In genomic region chr3:192845196-192845855, GRCh38 we compare ENCODE assay signal across 26 cellular contexts.
DNase-seq lines count a peak whose midpoint lies in the region; FAIRE-seq and TF ChIP-seq lines count a peak whose summit lies in the region.
"Had no signal": no experiment of that assay in that cellular context is flagged by ENCODE, and none has a peak within 500 bp of the region (broad histone marks: within the 10 kb centered on the region; RNA-seq: fewer than 3 reads in every experiment).

No MANE protein-coding gene starts in this region.

- peak overlapping the region in 1 of 2 experiments; percentile 35 for H3K18ac ChIP-seq in mesenchymal stem cell (ENCODE audit: low read depth in 1 of 2, low read length in 2 of 2)

- H3K27ac Mint-ChIP-seq in HFFc6, result peak overlapping the region; percentile 52; the same call in 1 of the 2 replicates
- H3K27ac Mint-ChIP-seq in astrocyte (ENCODE audit: unreplicated experiment), result no peak overlapping the region
- H3K27ac Mint-ChIP-seq: activated naive CD4-positive, alpha-beta T cell treated with anti-CD3 and anti-CD28 coated beads, Interleukin-2, amount 50 U/mL, for 24 hours; effector memory CD8-positive, alpha-beta T cell had no signal

- H2BK5ac ChIP-seq in mesenchymal stem cell (ENCODE audit: low read depth, low read length, poor library complexity, severe bottlenecking), result no peak overlapping the region

- DNase-seq in EL (peak; percentile 72), HFFc6 (peak; percentile 67), astrocyte (ENCODE audit: low read depth) (peak; percentile 80), mesenchymal stem cell (peak; percentile 70), SIG-M5 treated with dmso at 0.1 percent for 504 hours (lab: John Stamatoyannopoulos, UW; ENCODE audit: unreplicated experiment) (no peak), H4 (ENCODE audit: low spot score) (no peak), transverse colon (no peak)
- DNase-seq: activated CD4-positive, alpha-beta T cell treated with anti-CD3 and anti-CD28 coated beads for 1 hour; activated T-cell treated with anti-CD3 and anti-CD28 coated beads, Interleukin-2, amount 50 U/mL, for 4 hours; body of pancreas; DMS53; effector memory CD8-positive, alpha-beta T cell; esophagus squamous epithelium; NCI-H1930; NCI-H774; nucleus accumbens; OCI-M1; SHP77; stimulated activated naive CD4-positive, alpha-beta T cell; thyroid gland had no signal

- in situ Hi-C loops in transverse colon (cut with MboI; ENCODE audit: low pct_ligation_motif_present in 1 of 4, low pct_unique_long_range_greater_than_20kb in 1 of 4, low sequenced_read_pairs in 3 of 4), result no loop called here

- H3K9ac ChIP-seq in astrocyte (ENCODE audit: low read length) (peak overlapping the region; percentile 40), mesenchymal stem cell (ENCODE audit: low read length) (no peak overlapping the region)

- H3K36me3 ChIP-seq in astrocyte (ENCODE audit: insufficient read depth, low read length), result no peaks in the 10 kb centered on the region
- no peaks in the 10 kb centered on the region for H3K36me3 ChIP-seq in mesenchymal stem cell (ENCODE audit: control insufficient read depth in 1 of 2, insufficient read depth in 2 of 2, low read depth in 1 of 2, low read length in 2 of 2)
- no peaks in the 10 kb centered on the region for H3K36me3 ChIP-seq in transverse colon
- H3K36me3 ChIP-seq: esophagus squamous epithelium, HAP-1, thyroid gland had no signal

- peak overlapping the region in 1 of 2 experiments; percentile 38 for H3K14ac ChIP-seq in mesenchymal stem cell (ENCODE audit: low read length in 2 of 2)

- H3K4me3 ChIP-seq in astrocyte (ENCODE audit: insufficient read depth, low read depth, low read length), result no peak overlapping the region
- H3K4me3 ChIP-seq in mesenchymal stem cell (ENCODE audit: insufficient read depth in 1 of 2, low read depth in 1 of 2, low read length in 2 of 2), result no peak overlapping the region
- no peak overlapping the region for H3K4me3 ChIP-seq in transverse colon
- H3K4me3 ChIP-seq: body of pancreas, esophagus squamous epithelium, HAP-1, skin epidermis, thyroid gland had no signal

- H3K9me3 Mint-ChIP-seq in HFFc6 (no peaks in the 10 kb centered on the region), astrocyte (ENCODE audit: unreplicated experiment) (no peaks in the 10 kb centered on the region)
- H3K9me3 Mint-ChIP-seq: activated naive CD4-positive, alpha-beta T cell treated with anti-CD3 and anti-CD28 coated beads, Interleukin-2, amount 50 U/mL, for 24 hours; activated T-cell treated with anti-CD3 and anti-CD28 coated beads, Interleukin-2, amount 50 U/mL, for 4 hours had no signal

- no peak overlapping the region for H2BK12ac ChIP-seq in mesenchymal stem cell (ENCODE audit: low read length in 2 of 2)

- H3K4me2 ChIP-seq in astrocyte (ENCODE audit: low read length), result peak overlapping the region; percentile 61
- no peak overlapping the region for H3K4me2 ChIP-seq in mesenchymal stem cell (ENCODE audit: low read length, poor library complexity, severe bottlenecking)

- H3K4me1 ChIP-seq in astrocyte (ENCODE audit: insufficient read depth, low read length), result peaks cover 34% of the 10 kb centered on the region
- peaks cover 8% of the 10 kb centered on the region for H3K4me1 ChIP-seq in mesenchymal stem cell (ENCODE audit: control insufficient read depth, insufficient read depth, low read depth, low read length)
- peaks cover 0 to 15% (median 5%) of the 10 kb centered on the region in 4 donors for H3K4me1 ChIP-seq in transverse colon
- H3K4me1 ChIP-seq: body of pancreas had no signal

- H2AK5ac ChIP-seq in mesenchymal stem cell (ENCODE audit: low read length, severe bottlenecking), result peak overlapping the region; percentile 41

- no peak for FAIRE-seq in astrocyte (lab: Jason Lieb, UNC)
- FAIRE-seq: colon, GM19239, TTC549 had no signal

- no peak overlapping the region for H2BK15ac ChIP-seq in mesenchymal stem cell (ENCODE audit: low read depth, poor library complexity, severe bottlenecking)

- no peak for TF ChIP-seq POLR2A in transverse colon (IDR thresholded peaks at IDR 0.05)

- H3K4me1 Mint-ChIP-seq in HFFc6 (ENCODE audit: low read depth), result peaks cover 55% of the 10 kb centered on the region
- H3K4me1 Mint-ChIP-seq in astrocyte (ENCODE audit: low read depth, unreplicated experiment), result peaks cover 36% of the 10 kb centered on the region

- no peak overlapping the region for H3K4me3 Mint-ChIP-seq in HFFc6
- no peak overlapping the region for H3K4me3 Mint-ChIP-seq in astrocyte (ENCODE audit: unreplicated experiment)
- H3K4me3 Mint-ChIP-seq: activated naive CD4-positive, alpha-beta T cell treated with anti-CD3 and anti-CD28 coated beads, Interleukin-2, amount 50 U/mL, for 24 hours; activated T-cell treated with anti-CD3 and anti-CD28 coated beads, Interleukin-2, amount 50 U/mL, for 4 hours; effector memory CD8-positive, alpha-beta T cell had no signal

- no peak overlapping the region for H2AFZ ChIP-seq in astrocyte (ENCODE audit: low read depth, low read length)
- no peak overlapping the region for H2AFZ ChIP-seq in mesenchymal stem cell (ENCODE audit: low read depth, low read length)

- H3K27me3 Mint-ChIP-seq in HFFc6 (ENCODE audit: insufficient read depth) (peaks cover 3% of the 10 kb centered on the region; the same call in 1 of the 2 replicates), astrocyte (ENCODE audit: low read depth, unreplicated experiment) (no peaks in the 10 kb centered on the region)
- H3K27me3 Mint-ChIP-seq: activated naive CD4-positive, alpha-beta T cell treated with anti-CD3 and anti-CD28 coated beads, Interleukin-2, amount 50 U/mL, for 24 hours; effector memory CD8-positive, alpha-beta T cell had no signal

- H4K8ac ChIP-seq in mesenchymal stem cell (ENCODE audit: low read length), result no peak overlapping the region

- TF ChIP-seq EP300 in transverse colon (IDR thresholded peaks at IDR 0.05; ENCODE audit: low read depth), result no peak

- no peak for TF ChIP-seq CTCF in HFFc6 (IDR thresholded peaks at IDR 0.05)
- TF ChIP-seq CTCF in astrocyte (IDR thresholded peaks at IDR 0.05; ENCODE audit: insufficient read depth, low read depth, low read length), result no peak
- no peak for TF ChIP-seq CTCF in transverse colon (IDR thresholded peaks at IDR 0.05)

- peaks cover 46% of the 10 kb centered on the region for H3K79me1 ChIP-seq in mesenchymal stem cell (replicated peaks; ENCODE audit: low read length, poor library complexity, severe bottlenecking)

- no peak overlapping the region for H3K23ac ChIP-seq in mesenchymal stem cell (ENCODE audit: low read length in 2 of 2)

- H4K20me1 ChIP-seq in astrocyte (ENCODE audit: insufficient read depth, low read length), result peaks cover 40% of the 10 kb centered on the region

- intact Hi-C loops in transverse colon (cut with DNase I; ENCODE audit: low total_unique reads), result no loop called here

- H3K9me3 ChIP-seq in astrocyte (ENCODE audit: insufficient read depth, low read depth, low read length), result no peaks in the 10 kb centered on the region
- H3K9me3 ChIP-seq in mesenchymal stem cell (ENCODE audit: control insufficient read depth, low read length), result no peaks in the 10 kb centered on the region
- no peaks in the 10 kb centered on the region for H3K9me3 ChIP-seq in transverse colon
- H3K9me3 ChIP-seq: body of pancreas, esophagus squamous epithelium, HAP-1, thyroid gland had no signal

- H3K27ac ChIP-seq in astrocyte (ENCODE audit: low read depth, low read length) (peak overlapping the region; percentile 47), mesenchymal stem cell (ENCODE audit: low read length, poor library complexity, severe bottlenecking) (no peak overlapping the region), transverse colon (no peak overlapping the region)
- H3K27ac ChIP-seq: body of pancreas, esophagus squamous epithelium, skin epidermis, thyroid gland had no signal

- peaks cover 93% of the 10 kb centered on the region for H3K79me2 ChIP-seq in astrocyte (ENCODE audit: insufficient read depth, low read length)

- H4K91ac ChIP-seq in mesenchymal stem cell (ENCODE audit: low read length), result no peak overlapping the region

- peaks cover 8% of the 10 kb centered on the region; the same call in 1 of the 2 replicates for H3K36me3 Mint-ChIP-seq in HFFc6 (ENCODE audit: low read depth)
- H3K36me3 Mint-ChIP-seq in astrocyte (ENCODE audit: low read depth, unreplicated experiment), result peaks cover 3% of the 10 kb centered on the region
- H3K36me3 Mint-ChIP-seq: activated naive CD4-positive, alpha-beta T cell treated with anti-CD3 and anti-CD28 coated beads, Interleukin-2, amount 50 U/mL, for 24 hours had no signal

- H3K4ac ChIP-seq in mesenchymal stem cell (ENCODE audit: low read depth in 1 of 2, low read length in 2 of 2), result no peak overlapping the region

- H2BK120ac ChIP-seq in mesenchymal stem cell (ENCODE audit: low read depth, low read length), result no peak overlapping the region

- H3K27me3 ChIP-seq in astrocyte (ENCODE audit: insufficient read depth, low read length) (no peaks in the 10 kb centered on the region), mesenchymal stem cell (ENCODE audit: control insufficient read depth in 1 of 2, insufficient read depth in 1 of 2, low read length in 2 of 2) (no peaks in the 10 kb centered on the region), transverse colon (no peaks in the 10 kb centered on the region)
- H3K27me3 ChIP-seq: body of pancreas, esophagus squamous epithelium, thyroid gland had no signal

- WGBS in mesenchymal stem cell, result 79% methylated on average over 9 of the region's 9 CpGs
- WGBS in transverse colon (ENCODE audit: low coverage in 1 of 2), 2 donors, result 87% methylated on average over 9 of the region's 9 CpGs; no CpG with 5 or more reads in 1 of the 2 donors

Comparison
In these comparisons a context has a peak if more than half of its experiments do, and no peak if none do; other contexts are left out.
1. DNase-seq: peak in EL (single experiment), HFFc6 (single experiment), astrocyte (single experiment) and mesenchymal stem cell (single experiment); none in SIG-M5 treated with dmso at 0.1 percent for 504 hours (single experiment), H4 (single experiment) and transverse colon (single experiment).